ENCODE assay signal across 25 cellular contexts in the genomic region with DNA sequence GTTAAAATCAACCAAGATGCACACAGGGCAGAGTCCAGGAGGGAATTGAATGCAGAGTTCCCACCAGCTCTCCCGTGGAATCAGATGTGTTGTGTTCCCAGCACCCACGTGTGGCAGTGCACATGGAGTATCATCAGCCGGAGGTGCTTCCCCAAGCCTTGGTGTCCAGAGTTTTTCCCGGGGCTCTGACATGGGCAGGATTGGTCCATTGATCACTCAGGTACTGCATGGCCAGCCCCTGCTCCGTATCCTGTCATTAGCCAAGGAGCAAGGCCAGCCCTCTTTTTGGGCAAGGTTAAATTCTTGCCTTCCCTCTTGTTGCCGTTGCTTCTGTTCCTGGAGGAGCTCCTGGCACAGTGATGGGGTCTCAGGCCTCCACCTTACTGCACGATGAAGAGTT. TPM values are rescaled to one million over a fixed set of nuclear protein-coding genes. Genes with fewer than 3 reads are reported as not detected.
"Had no signal": no experiment of that assay in that cellular context is flagged by ENCODE, and none has a peak within 500 bp of the region (broad histone marks: within the 10 kb centered on the region; RNA-seq: fewer than 3 reads in every experiment).

No MANE protein-coding gene starts in this region.

- H3K27ac Mint-ChIP-seq: nephron; stimulated activated memory B cell treated with anti-CD40 and anti-IgM and Interleukin-4, amounts not matched to agents 10 μg/mL and 1 μg/mL and 100 μg/mL, for 72 hours; stimulated activated naive CD8-positive, alpha-beta T cell treated with anti-CD3 and anti-CD28 coated beads, Interleukin-15, amount 100 ng/mL, for 72 hours; type B pancreatic cell had no signal

- H3K9me3 Mint-ChIP-seq: naive thymus-derived CD8-positive, alpha-beta T cell; nephron; neural crest cell; stimulated activated memory B cell treated with anti-CD40 and anti-IgM and Interleukin-4, amounts not matched to agents 10 μg/mL and 1 μg/mL and 100 μg/mL, for 72 hours; stimulated activated naive CD8-positive, alpha-beta T cell treated with anti-CD3 and anti-CD28 coated beads, Interleukin-15, amount 100 ng/mL, for 72 hours; type B pancreatic cell had no signal

- H3K9me3 ChIP-seq: heart right ventricle, lower lobe of right lung, right atrium auricular region, tibial nerve, uterus had no signal

- DNase-seq: heart right ventricle; islet precursor cell; left ventricle myocardium superior; lower lobe of right lung; mammary epithelial cell; mesenchymal stem cell; naive thymus-derived CD8-positive, alpha-beta T cell; occipital lobe; stimulated activated CD4-positive, alpha-beta T cell treated with anti-CD3 and anti-CD28 coated beads, Interleukin-4, amount 100 ng/mL, for 24 hours; stimulated activated naive CD4-positive, alpha-beta T cell treated with Interleukin-2 at 50 U/mL for 16 hours; stimulated activated naive CD8-positive, alpha-beta T cell treated with anti-CD3 and anti-CD28 coated beads, Interleukin-15, amount 100 ng/mL, for 72 hours; substantia nigra; uterus had no signal

- ATAC-seq: left ventricle myocardium superior; lower lobe of right lung; naive thymus-derived CD8-positive, alpha-beta T cell; sciatic nerve; stimulated activated memory B cell treated with anti-CD40 and anti-IgM and Interleukin-4, amounts not matched to agents 10 μg/mL and 1 μg/mL and 100 μg/mL, for 72 hours; stimulated activated naive CD8-positive, alpha-beta T cell treated with anti-CD3 and anti-CD28 coated beads, Interleukin-15, amount 100 ng/mL, for 72 hours had no signal

- H3K4me1 Mint-ChIP-seq: neural crest cell; stimulated activated memory B cell treated with anti-CD40 and anti-IgM and Interleukin-4, amounts not matched to agents 10 μg/mL and 1 μg/mL and 100 μg/mL, for 72 hours; stimulated activated naive CD8-positive, alpha-beta T cell treated with anti-CD3 and anti-CD28 coated beads, Interleukin-15, amount 100 ng/mL, for 72 hours had no signal

- H3K27me3 Mint-ChIP-seq: naive thymus-derived CD8-positive, alpha-beta T cell; progenitor cell of endocrine pancreas; stimulated activated memory B cell treated with anti-CD40 and anti-IgM and Interleukin-4, amounts not matched to agents 10 μg/mL and 1 μg/mL and 100 μg/mL, for 72 hours; stimulated activated naive CD8-positive, alpha-beta T cell treated with anti-CD3 and anti-CD28 coated beads, Interleukin-15, amount 100 ng/mL, for 72 hours; type B pancreatic cell had no signal

- H3K4me1 ChIP-seq: heart right ventricle, lower lobe of right lung, parathyroid adenoma, right atrium auricular region, uterus had no signal

- H3K36me3 ChIP-seq: uterus had no signal

- H3K27ac ChIP-seq: heart right ventricle, hepatocyte, lower lobe of right lung, parathyroid adenoma, right atrium auricular region, skin epidermis, tibial nerve, uterus had no signal

- H3K4me3 ChIP-seq: heart right ventricle, hepatocyte, lower lobe of right lung, right atrium auricular region, skin epidermis, tibial nerve, uterus had no signal

- H3K27me3 ChIP-seq: heart right ventricle, hepatocyte, right atrium auricular region, tibial nerve, uterus had no signal

- H3K4me3 Mint-ChIP-seq: naive thymus-derived CD8-positive, alpha-beta T cell; nephron; neural crest cell; stimulated activated memory B cell treated with anti-CD40 and anti-IgM and Interleukin-4, amounts not matched to agents 10 μg/mL and 1 μg/mL and 100 μg/mL, for 72 hours; stimulated activated naive CD8-positive, alpha-beta T cell treated with anti-CD3 and anti-CD28 coated beads, Interleukin-15, amount 100 ng/mL, for 72 hours; type B pancreatic cell had no signal

RNA-seq across cellular contexts. Expression of a gene that starts 28.6 kb away (rescaled TPM):
- total RNA-seq: right atrium auricular region, temporal lobe had no signal
